7 cellular contexts compared by ENCODE assay signal in genomic region chr10:42637142-42637541, GRCh38. TPM values are rescaled to one million over a fixed set of nuclear protein-coding genes. Genes with fewer than 3 reads are reported as not detected.
DNase-seq lines count a peak whose midpoint lies in the region; ATAC-seq and TF ChIP-seq lines count a peak whose summit lies in the region.

No MANE protein-coding gene starts in this region.

- peak overlapping the region; percentile 87 for H3K9ac ChIP-seq in skeletal muscle satellite cell (ENCODE audit: low read depth, low read length)

- H3K27me3 Mint-ChIP-seq in HFFc6 (ENCODE audit: insufficient read depth): no peaks in the 10 kb centered on the region; the same call in 1 of the 2 replicates

- peak overlapping the region; percentile 57 for H3K4me3 ChIP-seq in WERI-Rb-1 (ENCODE audit: low read depth, low read length)
- H3K4me3 ChIP-seq in hepatocyte: peak overlapping the region; percentile 31
- H3K4me3 ChIP-seq in skeletal muscle satellite cell (ENCODE audit: low read length): peak overlapping the region; percentile 87

- H3K9me3 ChIP-seq in WERI-Rb-1 (ENCODE audit: severe bottlenecking): no peaks in the 10 kb centered on the region
- no peaks in the 10 kb centered on the region for H3K9me3 ChIP-seq in hepatocyte (ENCODE audit: low read depth)
- H3K9me3 ChIP-seq in skeletal muscle satellite cell (replicated peaks; ENCODE audit: low read length): no peaks in the 10 kb centered on the region

- H3K4me1 ChIP-seq in hepatocyte (ENCODE audit: insufficient read depth) (peaks cover 13% of the 10 kb centered on the region), skeletal muscle satellite cell (ENCODE audit: control insufficient read depth, insufficient read depth, low read length) (peaks cover 6% of the 10 kb centered on the region)

- H3K9me2 ChIP-seq in hepatocyte (replicated peaks; ENCODE audit: insufficient read depth): no peaks in the 10 kb centered on the region

- H3K27ac Mint-ChIP-seq in HFFc6: peak overlapping the region; percentile 89

- ATAC-seq in HG02759 (IDR thresholded peaks at IDR 0.05; ENCODE audit: unreplicated experiment): no peak

- H3K4me2 ChIP-seq in hepatocyte: peak overlapping the region; percentile 75
- peak overlapping the region; percentile 94 for H3K4me2 ChIP-seq in skeletal muscle satellite cell (ENCODE audit: low read length)

- H3K9me3 Mint-ChIP-seq in HFFc6: no peaks in the 10 kb centered on the region

- peak overlapping the region; percentile 71 for H2AFZ ChIP-seq in hepatocyte

- H3K4me3 Mint-ChIP-seq in HFFc6: peak overlapping the region; percentile 92

- TF ChIP-seq CTCF in HFFc6 (IDR thresholded peaks at IDR 0.05): no peak
- no peak for TF ChIP-seq CTCF in WERI-Rb-1 (IDR thresholded peaks at IDR 0.05; ENCODE audit: low read depth, low read length)
- no peak for TF ChIP-seq CTCF in hepatocyte (IDR thresholded peaks at IDR 0.05; ENCODE audit: poor library complexity)

- peaks cover 50% of the 10 kb centered on the region for H3K79me2 ChIP-seq in hepatocyte

- H3K36me3 ChIP-seq in WERI-Rb-1: peaks cover 8% of the 10 kb centered on the region
- no peaks in the 10 kb centered on the region for H3K36me3 ChIP-seq in hepatocyte (replicated peaks; ENCODE audit: insufficient read depth, low read depth)
- H3K36me3 ChIP-seq in skeletal muscle satellite cell (ENCODE audit: insufficient read depth, low read length): no peaks in the 10 kb centered on the region

- H3K27ac ChIP-seq in WERI-Rb-1 (no peak overlapping the region), hepatocyte (peak overlapping the region; percentile 98)

- H3K27me3 ChIP-seq in WERI-Rb-1 (ENCODE audit: insufficient read depth, low read depth, severe bottlenecking) (no peaks in the 10 kb centered on the region), hepatocyte (no peaks in the 10 kb centered on the region), skeletal muscle satellite cell (ENCODE audit: control insufficient read depth, insufficient read depth, low read length) (no peaks in the 10 kb centered on the region)

- H4K20me1 ChIP-seq in hepatocyte (ENCODE audit: insufficient read depth, poor library complexity, severe bottlenecking): no peaks in the 10 kb centered on the region

- H3K4me1 Mint-ChIP-seq in HFFc6 (ENCODE audit: low read depth): peaks cover 19% of the 10 kb centered on the region

- H3K36me3 Mint-ChIP-seq in HFFc6 (ENCODE audit: low read depth): 0 out of 2 replicates have a peak, but pooled peaks cover 4% of the 10 kb centered on the region

- WGBS in hepatocyte (ENCODE audit: low lambda C conversion rate, missing lambda C conversion rate): 71% methylated on average over 3 of the region's 3 CpGs

- DNase-seq in HFFc6 (no peak), WERI-Rb-1 (no peak), hepatocyte (ENCODE audit: low spot score) (no peak), foreskin melanocyte (no peak), hippocampal formation (lab: John Stamatoyannopoulos, UW) (no peak)

RNA-seq across cellular contexts. Expression of gene ZNF33B, which starts 1.2 kb away (rescaled TPM):
- total RNA-seq in HFFc6 (2021; fragmentation: NEBNext Ultra II Directional; extraction: Animal tissue kit (Norgen Biotek cat#: 25700)): 10 to 100 TPM in 1 of 6 experiments, 1 to 10 TPM in 5; 6.7 to 10.1 (median 8.5) TPM
- 18.7 and 22.1 TPM in 2 replicates for total RNA-seq in hepatocyte
- 5.0 and 9.9 TPM in 2 replicates for polyA plus RNA-seq in hepatocyte
- total RNA-seq in skeletal muscle satellite cell (2012; rRNA removed): 2.4 and 2.5 TPM in 2 replicates

Comparison
In these comparisons a context has a peak if more than half of its experiments do, and no peak if none do; other contexts are left out.
1. H3K4me3 ChIP-seq: peak in every context shown above with its lines; median percentile 87 in skeletal muscle satellite cell; 57 in WERI-Rb-1; 31 in hepatocyte.